8 cellular contexts compared by ENCODE assay signal in genomic region chr7:30136339-30136738, GRCh38. TPM values are rescaled to one million over a fixed set of nuclear protein-coding genes. Genes with fewer than 3 reads are reported as not detected.
DNase-seq lines count a peak whose midpoint lies in the region; ATAC-seq and TF ChIP-seq lines count a peak whose summit lies in the region.

No MANE protein-coding gene starts in this region.

- H3K4me3 ChIP-seq in fibroblast of lung (replicated peaks in 1 of 4; ENCODE audit: control extremely low read depth in 1 of 4, insufficient read depth in 1 of 4, low read depth in 3 of 4, low read length in 4 of 4) (peak overlapping the region; percentile 43 to 86 (median 67)), prostate gland (peak overlapping the region; percentile 69 to 86)

- H2AFZ ChIP-seq in fibroblast of lung (ENCODE audit: low read length): no peak overlapping the region

- no peaks in the 10 kb centered on the region for H3K9me3 ChIP-seq in ES-I3 (ENCODE audit: control insufficient read depth, insufficient read depth, low read length)
- no peaks in the 10 kb centered on the region for H3K9me3 ChIP-seq in fibroblast of lung (ENCODE audit: control insufficient read depth, insufficient read depth, low read depth, low read length)
- no peaks in the 10 kb centered on the region for H3K9me3 ChIP-seq in prostate gland

- TF ChIP-seq CTCF in fibroblast of lung (conservative IDR thresholded peaks at IDR 0.05 in 1 of 2, IDR thresholded peaks at IDR 0.05 in 1 of 2; ENCODE audit: low read depth in 1 of 2, low read length in 2 of 2) (no peak), prostate gland (IDR thresholded peaks at IDR 0.05) (no peak)

- no peaks in the 10 kb centered on the region for H3K79me2 ChIP-seq in fibroblast of lung (ENCODE audit: control insufficient read depth, insufficient read depth, low read length)

- peak overlapping the region; percentile 90 for H3K4me2 ChIP-seq in fibroblast of lung (ENCODE audit: extremely low read depth, insufficient read depth, low read length)

- H3K27ac ChIP-seq in fibroblast of lung (ENCODE audit: insufficient read depth, low read length) (no peak overlapping the region), prostate gland (peak overlapping the region; percentile 92 to 95)

- TF ChIP-seq POLR2A in prostate gland (IDR thresholded peaks at IDR 0.05): no peak

- H3K4me1 ChIP-seq in ES-I3 (ENCODE audit: insufficient read depth, low read length) (no peaks in the 10 kb centered on the region), fibroblast of lung (ENCODE audit: control insufficient read depth, extremely low read depth, insufficient read depth, low read length) (no peaks in the 10 kb centered on the region), prostate gland (replicated peaks) (no peaks in the 10 kb centered on the region)

- DNase-seq in RKO (ENCODE audit: low spot score) (peak; percentile 19), fibroblast of lung (ENCODE audit: low read depth in 2 of 2) (no peak), prostate gland (ENCODE audit: low spot score) (no peak), cerebellar cortex (ENCODE audit: low spot score) (no peak)
- DNase-seq in activated CD4-positive, alpha-beta T cell treated with anti-CD3 and anti-CD28 coated beads, Interleukin-2, amount 50 U/mL, for 1 hour: no peak

- ATAC-seq in HG03159 (IDR thresholded peaks at IDR 0.05; ENCODE audit: unreplicated experiment) (no peak), HG03520 (IDR thresholded peaks at IDR 0.05; ENCODE audit: unreplicated experiment) (no peak)

- no peaks in the 10 kb centered on the region for H3K27me3 ChIP-seq in fibroblast of lung (ENCODE audit: control insufficient read depth, insufficient read depth, low read length)
- no peaks in the 10 kb centered on the region for H3K27me3 ChIP-seq in prostate gland (replicated peaks; ENCODE audit: insufficient read depth)

- whole genome bisulfite sequencing in prostate gland: 16% methylated on average over 24 of the region's 24 CpGs

- H3K9ac ChIP-seq in ES-I3 (ENCODE audit: low read depth, low read length) (peak overlapping the region; percentile 73; the same call in 1 of the 2 replicates), fibroblast of lung (ENCODE audit: insufficient read depth, low read length) (peak overlapping the region; percentile 78)

- H3K36me3 ChIP-seq in ES-I3 (ENCODE audit: insufficient read depth, low read length): no peaks in the 10 kb centered on the region
- H3K36me3 ChIP-seq in fibroblast of lung (ENCODE audit: control insufficient read depth, insufficient read depth, low read length): no peaks in the 10 kb centered on the region
- H3K36me3 ChIP-seq in prostate gland: no peaks in the 10 kb centered on the region

- intact Hi-C loops in prostate gland (cut with DNase I): no loop called here

- H4K20me1 ChIP-seq in fibroblast of lung (ENCODE audit: control insufficient read depth, extremely low read depth, insufficient read depth, low read length): no peaks in the 10 kb centered on the region

RNA-seq across cellular contexts. Expression of gene MTURN, which starts 1.6 kb away (rescaled TPM):
- total RNA-seq in fibroblast of lung (12.9 and 16.9 TPM in 2 replicates), prostate gland (10 to 100 TPM; 22.6 to 26.9 TPM)
- polyA plus RNA-seq in fibroblast of lung: 6.8 and 7.1 TPM in 2 replicates
- polyA plus RNA-seq in fibroblast of lung (2012): 6.6 and 8.9 TPM in 2 replicates
- polyA minus RNA-seq in fibroblast of lung (ENCODE audit: low replicate concordance): 0.12 and 3.9 TPM in 2 replicates
